ENCODE assay signal across 1 cellular context in the genomic region with DNA sequence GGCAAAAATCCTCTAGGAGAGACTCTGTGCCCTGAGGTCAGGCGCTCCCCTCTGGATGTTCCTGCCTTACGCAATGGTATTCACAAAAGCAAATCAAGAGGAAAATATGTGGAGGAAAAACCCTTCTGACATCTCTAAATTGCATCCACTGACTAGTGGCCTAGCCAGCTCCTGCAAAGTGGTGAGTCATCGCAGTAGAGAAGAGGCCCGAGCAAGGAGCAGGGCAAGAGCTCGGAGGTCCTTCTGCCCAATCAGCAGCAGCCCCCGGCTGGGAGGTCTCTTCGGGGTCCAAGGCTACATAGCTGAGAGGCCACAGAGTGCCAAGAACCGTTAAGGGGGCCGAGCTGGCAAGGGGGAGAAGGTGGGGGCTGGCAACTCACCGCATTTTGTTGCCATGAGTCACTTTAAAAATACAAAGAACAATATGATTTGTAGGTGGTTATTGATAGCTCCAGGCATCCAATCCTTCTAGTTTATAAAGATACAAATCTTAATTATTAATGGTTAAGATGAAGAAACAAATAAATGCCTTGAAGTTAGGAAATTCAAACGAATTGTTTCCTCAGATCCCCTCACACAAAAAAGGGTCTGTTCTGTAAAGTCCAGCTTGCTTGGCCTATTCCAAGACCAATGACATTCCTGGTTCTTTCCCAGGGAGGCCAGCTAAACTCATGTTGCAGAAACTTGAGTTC.
TF ChIP-seq lines count a peak whose summit lies in the region.

No MANE protein-coding gene starts in this region.

TF ChIP-seq in HepG2, 621 proteins besides CTCF, POLR2A, EP300 and RAD21 (continued from another document and continues in another):
- TF ChIP-seq, protein P1, sequence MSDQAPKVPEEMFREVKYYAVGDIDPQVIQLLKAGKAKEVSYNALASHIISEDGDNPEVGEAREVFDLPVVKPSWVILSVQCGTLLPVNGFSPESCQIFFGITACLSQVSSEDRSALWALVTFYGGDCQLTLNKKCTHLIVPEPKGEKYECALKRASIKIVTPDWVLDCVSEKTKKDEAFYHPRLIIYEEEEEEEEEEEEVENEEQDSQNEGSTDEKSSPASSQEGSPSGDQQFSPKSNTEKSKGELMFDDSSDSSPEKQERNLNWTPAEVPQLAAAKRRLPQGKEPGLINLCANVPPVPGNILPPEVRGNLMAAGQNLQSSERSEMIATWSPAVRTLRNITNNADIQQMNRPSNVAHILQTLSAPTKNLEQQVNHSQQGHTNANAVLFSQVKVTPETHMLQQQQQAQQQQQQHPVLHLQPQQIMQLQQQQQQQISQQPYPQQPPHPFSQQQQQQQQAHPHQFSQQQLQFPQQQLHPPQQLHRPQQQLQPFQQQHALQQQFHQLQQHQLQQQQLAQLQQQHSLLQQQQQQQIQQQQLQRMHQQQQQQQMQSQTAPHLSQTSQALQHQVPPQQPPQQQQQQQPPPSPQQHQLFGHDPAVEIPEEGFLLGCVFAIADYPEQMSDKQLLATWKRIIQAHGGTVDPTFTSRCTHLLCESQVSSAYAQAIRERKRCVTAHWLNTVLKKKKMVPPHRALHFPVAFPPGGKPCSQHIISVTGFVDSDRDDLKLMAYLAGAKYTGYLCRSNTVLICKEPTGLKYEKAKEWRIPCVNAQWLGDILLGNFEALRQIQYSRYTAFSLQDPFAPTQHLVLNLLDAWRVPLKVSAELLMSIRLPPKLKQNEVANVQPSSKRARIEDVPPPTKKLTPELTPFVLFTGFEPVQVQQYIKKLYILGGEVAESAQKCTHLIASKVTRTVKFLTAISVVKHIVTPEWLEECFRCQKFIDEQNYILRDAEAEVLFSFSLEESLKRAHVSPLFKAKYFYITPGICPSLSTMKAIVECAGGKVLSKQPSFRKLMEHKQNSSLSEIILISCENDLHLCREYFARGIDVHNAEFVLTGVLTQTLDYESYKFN (CRISPR knock-in tag; conservative IDR thresholded peaks at IDR 0.05) = peak; percentile 90
- TF ChIP-seq ZNF570 (CRISPR knock-in tag; IDR thresholded peaks at IDR 0.05; ENCODE audit: borderline replicate concordance) (no peak), MYC (CRISPR knock-in tag; IDR thresholded peaks at IDR 0.05; ENCODE audit: borderline replicate concordance) (peak; percentile 54; the same call in 1 of the 2 replicates), SIN3B (IDR thresholded peaks at IDR 0.05; ENCODE audit: low read length) (no peak), ZNF34 (CRISPR knock-in tag; IDR thresholded peaks at IDR 0.05; ENCODE audit: borderline replicate concordance) (peak; percentile 76; the same call in 1 of the 2 replicates), POLR2AphosphoS5 (IDR thresholded peaks at IDR 0.05; ENCODE audit: low read depth, low read length) (peak; percentile 55), ZNF30 (CRISPR knock-in tag; IDR thresholded peaks at IDR 0.05) (no peak), SRSF9 (IDR thresholded peaks at IDR 0.05; ENCODE audit: borderline replicate concordance, insufficient read depth, low read depth, low read length, poor library complexity, severe bottlenecking) (no peak), ZZZ3 (CRISPR knock-in tag; IDR thresholded peaks at IDR 0.05; ENCODE audit: borderline replicate concordance) (no peak), MBNL3 (CRISPR knock-in tag; conservative IDR thresholded peaks at IDR 0.05) (no peak), ZNF138 (CRISPR knock-in tag; IDR thresholded peaks at IDR 0.05; ENCODE audit: low read depth) (no peak), ZC3H13 (CRISPR knock-in tag; IDR thresholded peaks at IDR 0.05) (no peak), ERF (CRISPR knock-in tag; IDR thresholded peaks at IDR 0.05) (no peak), MTA3 (CRISPR knock-in tag; IDR thresholded peaks at IDR 0.05) (no peak), RARG (CRISPR knock-in tag; IDR thresholded peaks at IDR 0.05; ENCODE audit: low read depth) (no peak), PHF5A (CRISPR knock-in tag; IDR thresholded peaks at IDR 0.05; ENCODE audit: low read depth, unreplicated experiment) (no peak), ATRX (CRISPR knock-in tag; IDR thresholded peaks at IDR 0.05; ENCODE audit: borderline replicate concordance) (no peak), REXO4 (CRISPR knock-in tag; IDR thresholded peaks at IDR 0.05; ENCODE audit: borderline replicate concordance) (no peak), SMYD3 (CRISPR knock-in tag; IDR thresholded peaks at IDR 0.05) (no peak), ZNF224 (CRISPR knock-in tag; IDR thresholded peaks at IDR 0.05) (no peak), ZNF234 (CRISPR knock-in tag; conservative IDR thresholded peaks at IDR 0.05) (no peak), MTF2 (CRISPR knock-in tag; IDR thresholded peaks at IDR 0.05; ENCODE audit: borderline replicate concordance) (no peak), RBFOX2 (IDR thresholded peaks at IDR 0.05; ENCODE audit: low read depth, low read length) (no peak; the same call in 1 of the 2 replicates), YEATS4 (CRISPR knock-in tag; IDR thresholded peaks at IDR 0.05; ENCODE audit: borderline replicate concordance) (no peak), HOXA3 (CRISPR knock-in tag; IDR thresholded peaks at IDR 0.05) (peak; percentile 65; the same call in 1 of the 2 replicates), SNRNP70 (IDR thresholded peaks at IDR 0.05; ENCODE audit: low read depth, low read length) (no peak), NCOA5 (CRISPR knock-in tag; IDR thresholded peaks at IDR 0.05) (no peak), ZFAT (CRISPR knock-in tag; conservative IDR thresholded peaks at IDR 0.05) (no peak), MEIS1 (CRISPR knock-in tag; IDR thresholded peaks at IDR 0.05; ENCODE audit: borderline replicate concordance) (0 out of 2 replicates have a peak, but pooled peaks have one; percentile 66)
- TF ChIP-seq, protein P2, sequence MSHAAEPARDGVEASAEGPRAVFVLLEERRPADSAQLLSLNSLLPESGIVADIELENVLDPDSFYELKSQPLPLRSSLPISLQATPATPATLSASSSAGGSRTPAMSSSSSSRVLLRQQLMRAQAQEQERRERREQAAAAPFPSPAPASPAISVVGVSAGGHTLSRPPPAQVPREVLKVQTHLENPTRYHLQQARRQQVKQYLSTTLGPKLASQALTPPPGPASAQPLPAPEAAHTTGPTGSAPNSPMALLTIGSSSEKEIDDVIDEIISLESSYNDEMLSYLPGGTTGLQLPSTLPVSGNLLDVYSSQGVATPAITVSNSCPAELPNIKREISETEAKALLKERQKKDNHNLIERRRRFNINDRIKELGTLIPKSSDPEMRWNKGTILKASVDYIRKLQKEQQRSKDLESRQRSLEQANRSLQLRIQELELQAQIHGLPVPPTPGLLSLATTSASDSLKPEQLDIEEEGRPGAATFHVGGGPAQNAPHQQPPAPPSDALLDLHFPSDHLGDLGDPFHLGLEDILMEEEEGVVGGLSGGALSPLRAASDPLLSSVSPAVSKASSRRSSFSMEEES (CRISPR knock-in tag; IDR thresholded peaks at IDR 0.05) = peak; percentile 72
- TF ChIP-seq, protein P3, sequence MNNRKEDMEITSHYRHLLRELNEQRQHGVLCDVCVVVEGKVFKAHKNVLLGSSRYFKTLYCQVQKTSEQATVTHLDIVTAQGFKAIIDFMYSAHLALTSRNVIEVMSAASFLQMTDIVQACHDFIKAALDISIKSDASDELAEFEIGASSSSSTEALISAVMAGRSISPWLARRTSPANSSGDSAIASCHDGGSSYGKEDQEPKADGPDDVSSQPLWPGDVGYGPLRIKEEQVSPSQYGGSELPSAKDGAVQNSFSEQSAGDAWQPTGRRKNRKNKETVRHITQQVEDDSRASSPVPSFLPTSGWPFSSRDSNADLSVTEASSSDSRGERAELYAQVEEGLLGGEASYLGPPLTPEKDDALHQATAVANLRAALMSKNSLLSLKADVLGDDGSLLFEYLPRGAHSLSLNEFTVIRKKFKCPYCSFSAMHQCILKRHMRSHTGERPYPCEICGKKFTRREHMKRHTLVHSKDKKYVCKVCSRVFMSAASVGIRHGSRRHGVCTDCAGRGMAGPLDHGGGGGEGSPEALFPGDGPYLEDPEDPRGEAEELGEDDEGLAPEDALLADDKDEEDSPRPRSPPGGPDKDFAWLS (CRISPR knock-in tag; IDR thresholded peaks at IDR 0.05; ENCODE audit: borderline replicate concordance) = no peak
- TF ChIP-seq, protein P4, sequence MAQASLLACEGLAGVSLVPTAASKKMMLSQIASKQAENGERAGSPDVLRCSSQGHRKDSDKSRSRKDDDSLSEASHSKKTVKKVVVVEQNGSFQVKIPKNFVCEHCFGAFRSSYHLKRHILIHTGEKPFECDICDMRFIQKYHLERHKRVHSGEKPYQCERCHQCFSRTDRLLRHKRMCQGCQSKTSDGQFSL (CRISPR knock-in tag; IDR thresholded peaks at IDR 0.05) = no peak
- TF ChIP-seq, protein P5, sequence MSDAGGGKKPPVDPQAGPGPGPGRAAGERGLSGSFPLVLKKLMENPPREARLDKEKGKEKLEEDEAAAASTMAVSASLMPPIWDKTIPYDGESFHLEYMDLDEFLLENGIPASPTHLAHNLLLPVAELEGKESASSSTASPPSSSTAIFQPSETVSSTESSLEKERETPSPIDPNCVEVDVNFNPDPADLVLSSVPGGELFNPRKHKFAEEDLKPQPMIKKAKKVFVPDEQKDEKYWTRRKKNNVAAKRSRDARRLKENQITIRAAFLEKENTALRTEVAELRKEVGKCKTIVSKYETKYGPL (CRISPR knock-in tag; IDR thresholded peaks at IDR 0.05) = no peak
- TF ChIP-seq, protein P6, sequence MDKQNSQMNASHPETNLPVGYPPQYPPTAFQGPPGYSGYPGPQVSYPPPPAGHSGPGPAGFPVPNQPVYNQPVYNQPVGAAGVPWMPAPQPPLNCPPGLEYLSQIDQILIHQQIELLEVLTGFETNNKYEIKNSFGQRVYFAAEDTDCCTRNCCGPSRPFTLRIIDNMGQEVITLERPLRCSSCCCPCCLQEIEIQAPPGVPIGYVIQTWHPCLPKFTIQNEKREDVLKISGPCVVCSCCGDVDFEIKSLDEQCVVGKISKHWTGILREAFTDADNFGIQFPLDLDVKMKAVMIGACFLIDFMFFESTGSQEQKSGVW (CRISPR knock-in tag; IDR thresholded peaks at IDR 0.05; ENCODE audit: borderline replicate concordance) = no peak
- TF ChIP-seq, protein P7, sequence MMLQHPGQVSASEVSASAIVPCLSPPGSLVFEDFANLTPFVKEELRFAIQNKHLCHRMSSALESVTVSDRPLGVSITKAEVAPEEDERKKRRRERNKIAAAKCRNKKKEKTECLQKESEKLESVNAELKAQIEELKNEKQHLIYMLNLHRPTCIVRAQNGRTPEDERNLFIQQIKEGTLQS (CRISPR knock-in tag; IDR thresholded peaks at IDR 0.05) = peak; percentile 92
- TF ChIP-seq, protein P8, sequence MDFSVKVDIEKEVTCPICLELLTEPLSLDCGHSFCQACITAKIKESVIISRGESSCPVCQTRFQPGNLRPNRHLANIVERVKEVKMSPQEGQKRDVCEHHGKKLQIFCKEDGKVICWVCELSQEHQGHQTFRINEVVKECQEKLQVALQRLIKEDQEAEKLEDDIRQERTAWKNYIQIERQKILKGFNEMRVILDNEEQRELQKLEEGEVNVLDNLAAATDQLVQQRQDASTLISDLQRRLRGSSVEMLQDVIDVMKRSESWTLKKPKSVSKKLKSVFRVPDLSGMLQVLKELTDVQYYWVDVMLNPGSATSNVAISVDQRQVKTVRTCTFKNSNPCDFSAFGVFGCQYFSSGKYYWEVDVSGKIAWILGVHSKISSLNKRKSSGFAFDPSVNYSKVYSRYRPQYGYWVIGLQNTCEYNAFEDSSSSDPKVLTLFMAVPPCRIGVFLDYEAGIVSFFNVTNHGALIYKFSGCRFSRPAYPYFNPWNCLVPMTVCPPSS (IDR thresholded peaks at IDR 0.05) = no peak
- TF ChIP-seq, protein P9, sequence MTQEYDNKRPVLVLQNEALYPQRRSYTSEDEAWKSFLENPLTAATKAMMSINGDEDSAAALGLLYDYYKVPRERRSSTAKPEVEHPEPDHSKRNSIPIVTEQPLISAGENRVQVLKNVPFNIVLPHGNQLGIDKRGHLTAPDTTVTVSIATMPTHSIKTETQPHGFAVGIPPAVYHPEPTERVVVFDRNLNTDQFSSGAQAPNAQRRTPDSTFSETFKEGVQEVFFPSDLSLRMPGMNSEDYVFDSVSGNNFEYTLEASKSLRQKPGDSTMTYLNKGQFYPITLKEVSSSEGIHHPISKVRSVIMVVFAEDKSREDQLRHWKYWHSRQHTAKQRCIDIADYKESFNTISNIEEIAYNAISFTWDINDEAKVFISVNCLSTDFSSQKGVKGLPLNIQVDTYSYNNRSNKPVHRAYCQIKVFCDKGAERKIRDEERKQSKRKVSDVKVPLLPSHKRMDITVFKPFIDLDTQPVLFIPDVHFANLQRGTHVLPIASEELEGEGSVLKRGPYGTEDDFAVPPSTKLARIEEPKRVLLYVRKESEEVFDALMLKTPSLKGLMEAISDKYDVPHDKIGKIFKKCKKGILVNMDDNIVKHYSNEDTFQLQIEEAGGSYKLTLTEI (CRISPR knock-in tag; conservative IDR thresholded peaks at IDR 0.05) = no peak
- TF ChIP-seq, protein P10, sequence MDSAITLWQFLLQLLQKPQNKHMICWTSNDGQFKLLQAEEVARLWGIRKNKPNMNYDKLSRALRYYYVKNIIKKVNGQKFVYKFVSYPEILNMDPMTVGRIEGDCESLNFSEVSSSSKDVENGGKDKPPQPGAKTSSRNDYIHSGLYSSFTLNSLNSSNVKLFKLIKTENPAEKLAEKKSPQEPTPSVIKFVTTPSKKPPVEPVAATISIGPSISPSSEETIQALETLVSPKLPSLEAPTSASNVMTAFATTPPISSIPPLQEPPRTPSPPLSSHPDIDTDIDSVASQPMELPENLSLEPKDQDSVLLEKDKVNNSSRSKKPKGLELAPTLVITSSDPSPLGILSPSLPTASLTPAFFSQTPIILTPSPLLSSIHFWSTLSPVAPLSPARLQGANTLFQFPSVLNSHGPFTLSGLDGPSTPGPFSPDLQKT (CRISPR knock-in tag; IDR thresholded peaks at IDR 0.05; ENCODE audit: borderline replicate concordance) = no peak
- TF ChIP-seq, protein P11, sequence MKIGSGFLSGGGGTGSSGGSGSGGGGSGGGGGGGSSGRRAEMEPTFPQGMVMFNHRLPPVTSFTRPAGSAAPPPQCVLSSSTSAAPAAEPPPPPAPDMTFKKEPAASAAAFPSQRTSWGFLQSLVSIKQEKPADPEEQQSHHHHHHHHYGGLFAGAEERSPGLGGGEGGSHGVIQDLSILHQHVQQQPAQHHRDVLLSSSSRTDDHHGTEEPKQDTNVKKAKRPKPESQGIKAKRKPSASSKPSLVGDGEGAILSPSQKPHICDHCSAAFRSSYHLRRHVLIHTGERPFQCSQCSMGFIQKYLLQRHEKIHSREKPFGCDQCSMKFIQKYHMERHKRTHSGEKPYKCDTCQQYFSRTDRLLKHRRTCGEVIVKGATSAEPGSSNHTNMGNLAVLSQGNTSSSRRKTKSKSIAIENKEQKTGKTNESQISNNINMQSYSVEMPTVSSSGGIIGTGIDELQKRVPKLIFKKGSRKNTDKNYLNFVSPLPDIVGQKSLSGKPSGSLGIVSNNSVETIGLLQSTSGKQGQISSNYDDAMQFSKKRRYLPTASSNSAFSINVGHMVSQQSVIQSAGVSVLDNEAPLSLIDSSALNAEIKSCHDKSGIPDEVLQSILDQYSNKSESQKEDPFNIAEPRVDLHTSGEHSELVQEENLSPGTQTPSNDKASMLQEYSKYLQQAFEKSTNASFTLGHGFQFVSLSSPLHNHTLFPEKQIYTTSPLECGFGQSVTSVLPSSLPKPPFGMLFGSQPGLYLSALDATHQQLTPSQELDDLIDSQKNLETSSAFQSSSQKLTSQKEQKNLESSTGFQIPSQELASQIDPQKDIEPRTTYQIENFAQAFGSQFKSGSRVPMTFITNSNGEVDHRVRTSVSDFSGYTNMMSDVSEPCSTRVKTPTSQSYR (CRISPR knock-in tag; IDR thresholded peaks at IDR 0.05; ENCODE audit: borderline replicate concordance) = no peak; the same call in 1 of the 2 replicates
